11 cellular contexts compared by ENCODE assay signal in the genomic region with DNA sequence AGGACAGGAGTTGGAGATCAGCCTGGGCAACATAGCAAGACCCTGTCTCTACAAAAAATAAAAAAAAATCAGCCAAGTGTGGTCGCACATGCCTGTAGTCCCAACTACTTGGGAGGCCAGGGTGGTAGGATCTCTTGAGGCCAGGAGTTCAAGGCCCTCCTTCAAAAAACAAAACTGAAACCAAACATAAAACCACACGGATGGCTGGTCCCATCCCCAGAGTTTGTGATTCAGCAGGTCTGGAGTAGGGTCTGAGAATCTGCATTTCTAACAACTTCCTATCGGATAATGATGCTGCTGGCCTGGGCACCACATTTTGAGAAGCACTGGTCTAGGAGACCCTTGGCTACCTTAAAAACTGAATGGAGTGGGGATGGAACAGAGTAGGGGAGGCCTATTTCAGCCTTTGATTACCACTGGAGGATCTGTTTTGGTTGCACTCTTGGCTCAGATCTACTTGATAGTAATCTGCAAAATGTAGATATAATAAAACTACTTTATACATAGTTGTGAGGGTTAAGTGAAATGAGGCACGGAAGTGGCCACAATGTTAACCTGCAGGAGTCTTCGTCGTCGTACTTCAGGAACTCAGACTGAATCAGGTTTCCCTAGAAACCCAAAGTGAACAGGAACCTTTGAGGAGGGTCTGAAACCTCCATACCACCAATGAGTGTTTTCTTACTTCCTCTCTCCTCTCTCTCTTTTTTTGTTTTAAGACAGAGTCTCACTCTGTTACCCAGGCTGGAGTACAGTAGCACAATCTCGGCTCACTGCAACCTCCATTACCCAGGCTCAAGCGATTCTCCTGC. TPM values are rescaled to one million over a fixed set of nuclear protein-coding genes. Genes with fewer than 3 reads are reported as not detected.
A peak's percentile ranks its signal among the peaks of the same experiment; 100 is the strongest.
DNase-seq lines count a peak whose midpoint lies in the region; ATAC-seq and TF ChIP-seq lines count a peak whose summit lies in the region.
"Had no signal": no experiment of that assay in that cellular context is flagged by ENCODE, and none has a peak within 500 bp of the region (broad histone marks: within the 10 kb centered on the region; RNA-seq: fewer than 3 reads in every experiment).

No MANE protein-coding gene starts in this region.

- H3K4me1 Mint-ChIP-seq in activated T-cell treated with anti-CD3 and anti-CD28 coated beads, Interleukin-2, amount 50 U/mL, for 24 hours (ENCODE audit: low read depth): peaks cover 37% of the 10 kb centered on the region
- H3K4me1 Mint-ChIP-seq in stimulated activated naive CD8-positive, alpha-beta T cell treated with anti-CD3 and anti-CD28 coated beads, Interleukin-15, Interleukin-2, amounts not matched to agents 100 ng/mL and 50 ng/mL, for 24 hours (ENCODE audit: low read depth): peaks cover 37% of the 10 kb centered on the region

- H3K36me3 Mint-ChIP-seq in activated T-cell treated with anti-CD3 and anti-CD28 coated beads, Interleukin-2, amount 50 U/mL, for 24 hours (ENCODE audit: low read depth): no peaks in the 10 kb centered on the region
- no peaks in the 10 kb centered on the region for H3K36me3 Mint-ChIP-seq in stimulated activated naive CD8-positive, alpha-beta T cell treated with anti-CD3 and anti-CD28 coated beads, Interleukin-15, Interleukin-2, amounts not matched to agents 100 ng/mL and 50 ng/mL, for 24 hours (ENCODE audit: low read depth)

- no peak for DNase-seq in activated T-cell treated with anti-CD3 and anti-CD28 coated beads, Interleukin-2, amount 50 U/mL, for 24 hours
- DNase-seq in activated T-cell treated with anti-CD3 and anti-CD28 coated beads for 4 hours: no peak
- DNase-seq in MM.1S: peak; percentile 37
- DNase-seq in left lobe of liver (ENCODE audit: low spot score): no peak
- no peak for DNase-seq in testis
- no peak for DNase-seq in thyroid gland
- DNase-seq: activated CD8-positive, alpha-beta memory T cell treated with anti-CD3 and anti-CD28 coated beads, Interleukin-2, amount 50 U/mL, for 4 hours; H7; NCI-H524 treated with DMSO at 0.1 percent for 48 hours had no signal

- H3K4me1 ChIP-seq in MM.1S (ENCODE audit: low read length) (peaks cover 7% of the 10 kb centered on the region), testis (peaks cover 7% of the 10 kb centered on the region), thyroid gland (no peaks in the 10 kb centered on the region)

- peak overlapping the region; percentile 59 for H3K4me2 ChIP-seq in MM.1S (ENCODE audit: low read depth, low read length)

- H4K20me1 ChIP-seq in MM.1S (ENCODE audit: insufficient read depth, low read length): no peaks in the 10 kb centered on the region

- intact Hi-C loops in testis (cut with DNase I; ENCODE audit: low total_unique reads): no loop called here
- intact Hi-C loops in thyroid gland (cut with DNase I): no loop called here

- TF ChIP-seq CTCF in MM.1S (IDR thresholded peaks at IDR 0.05; ENCODE audit: low read length) (no peak), testis (IDR thresholded peaks at IDR 0.05) (no peak), thyroid gland (IDR thresholded peaks at IDR 0.05) (no peak)

- H3K9ac ChIP-seq in MM.1S (ENCODE audit: low read length): peak overlapping the region; percentile 6; the same call in 1 of the 2 replicates

- H3K79me2 ChIP-seq in MM.1S (ENCODE audit: low read length): no peaks in the 10 kb centered on the region

- TF ChIP-seq POLR2A in testis (IDR thresholded peaks at IDR 0.05) (no peak), thyroid gland (IDR thresholded peaks at IDR 0.05) (no peak)

- H3K4me3 ChIP-seq in MM.1S (ENCODE audit: low read length) (peak overlapping the region; percentile 26), testis (no peak overlapping the region), thyroid gland (replicated peaks in 1 of 3) (no peak overlapping the region)

- ATAC-seq in HG02678 (IDR thresholded peaks at IDR 0.05; ENCODE audit: unreplicated experiment) (peak; percentile 72), left lobe of liver (no peak)

- H3K27me3 ChIP-seq in MM.1S (replicated peaks; ENCODE audit: insufficient read depth, low read length) (no peaks in the 10 kb centered on the region), testis (no peaks in the 10 kb centered on the region), thyroid gland (no peaks in the 10 kb centered on the region)

- 62 to 72% methylated on average over 9 of the region's 9 CpGs for WGBS in testis, 2 donors
- WGBS in thyroid gland, 2 donors: 71 to 72% methylated on average over 9 of the region's 9 CpGs

- H3K9me2 ChIP-seq in MM.1S (replicated peaks; ENCODE audit: insufficient read depth, low read length): no peaks in the 10 kb centered on the region

- H3K9me3 ChIP-seq in MM.1S (replicated peaks; ENCODE audit: insufficient read depth, low read length) (no peaks in the 10 kb centered on the region), testis (no peaks in the 10 kb centered on the region), thyroid gland (no peaks in the 10 kb centered on the region)

- H3K9me3 Mint-ChIP-seq in activated T-cell treated with anti-CD3 and anti-CD28 coated beads, Interleukin-2, amount 50 U/mL, for 24 hours: no peaks in the 10 kb centered on the region
- H3K9me3 Mint-ChIP-seq in stimulated activated naive CD8-positive, alpha-beta T cell treated with anti-CD3 and anti-CD28 coated beads, Interleukin-15, Interleukin-2, amounts not matched to agents 100 ng/mL and 50 ng/mL, for 24 hours: no peaks in the 10 kb centered on the region

- H3K4me3 Mint-ChIP-seq in activated T-cell treated with anti-CD3 and anti-CD28 coated beads, Interleukin-2, amount 50 U/mL, for 24 hours: peak overlapping the region; percentile 6
- H3K4me3 Mint-ChIP-seq in stimulated activated naive CD8-positive, alpha-beta T cell treated with anti-CD3 and anti-CD28 coated beads, Interleukin-15, Interleukin-2, amounts not matched to agents 100 ng/mL and 50 ng/mL, for 24 hours: peak overlapping the region; percentile 42

- no peaks in the 10 kb centered on the region for H3K27me3 Mint-ChIP-seq in activated T-cell treated with anti-CD3 and anti-CD28 coated beads, Interleukin-2, amount 50 U/mL, for 24 hours
- H3K27me3 Mint-ChIP-seq in stimulated activated naive CD8-positive, alpha-beta T cell treated with anti-CD3 and anti-CD28 coated beads, Interleukin-15, Interleukin-2, amounts not matched to agents 100 ng/mL and 50 ng/mL, for 24 hours: no peaks in the 10 kb centered on the region

- H2AFZ ChIP-seq in MM.1S (ENCODE audit: low read length): peak overlapping the region; percentile 68

- peak overlapping the region; percentile 91 for H3K27ac Mint-ChIP-seq in activated T-cell treated with anti-CD3 and anti-CD28 coated beads, Interleukin-2, amount 50 U/mL, for 24 hours
- peak overlapping the region; percentile 78 for H3K27ac Mint-ChIP-seq in stimulated activated naive CD8-positive, alpha-beta T cell treated with anti-CD3 and anti-CD28 coated beads, Interleukin-15, Interleukin-2, amounts not matched to agents 100 ng/mL and 50 ng/mL, for 24 hours

- peaks cover 6% of the 10 kb centered on the region; the same call in 1 of the 2 replicates for H3F3A ChIP-seq in MM.1S (ENCODE audit: insufficient read depth, low read length)

- H3K27ac ChIP-seq in MM.1S (ENCODE audit: low read length) (peak overlapping the region; percentile 44; the same call in 1 of the 2 replicates), testis (no peak overlapping the region), thyroid gland (no peak overlapping the region)

- H3K36me3 ChIP-seq in MM.1S (replicated peaks; ENCODE audit: insufficient read depth, low read length) (no peaks in the 10 kb centered on the region), testis (ENCODE audit: low read depth, missing control alignments) (no peaks in the 10 kb centered on the region), thyroid gland (no peaks in the 10 kb centered on the region)

RNA-seq across cellular contexts. Expression of gene NFE2L2, which starts 25.5 kb away (rescaled TPM):
- 29.2 TPM for total RNA-seq in left lobe of liver
- total RNA-seq in testis: 100 to 1,000 TPM; 126 to 132 TPM
- polyA plus RNA-seq in testis (ENCODE audit: insufficient read depth, low read depth, low replicate concordance): 72.7 TPM
- 100 to 1,000 TPM; 139 to 157 (median 144) TPM for total RNA-seq in thyroid gland
